Comparison of ENCODE assay signal across 35 cellular contexts in the genomic region with DNA sequence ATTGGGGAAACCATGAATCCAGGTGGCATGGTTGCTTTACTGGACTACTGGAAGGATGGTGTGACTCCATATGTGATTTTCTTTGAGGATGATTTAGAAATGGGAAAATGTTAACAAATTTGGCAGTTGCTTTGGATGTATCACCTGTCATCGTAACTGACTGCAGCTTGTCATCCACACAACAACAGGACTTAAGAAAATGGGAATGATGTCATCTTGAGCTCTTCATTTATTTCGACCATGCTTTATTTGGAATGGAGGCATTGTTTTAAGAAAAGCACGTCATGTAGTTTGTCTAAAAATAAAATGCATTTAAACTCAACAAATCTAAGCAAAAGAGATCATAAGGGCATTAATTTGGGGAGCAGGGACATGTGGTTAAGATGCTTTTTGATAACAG.
"Had no signal": no experiment of that assay in that cellular context is flagged by ENCODE, and none has a peak within 500 bp of the region (broad histone marks: within the 10 kb centered on the region; RNA-seq: fewer than 3 reads in every experiment).

No MANE protein-coding gene starts in this region.

- H3K4me1 ChIP-seq: adrenal gland, body of pancreas, breast epithelium had no signal

- H3K27ac ChIP-seq: adrenal gland, body of pancreas, brain microvascular endothelial cell, breast epithelium, VCaP had no signal

- H3K4me1 Mint-ChIP-seq: activated CD4-positive, alpha-beta memory T cell treated with anti-CD3 and anti-CD28 coated beads, Interleukin-2, amount 10 ng/mL, durations not matched to agents 7 days and 5 days; activated CD4-positive, alpha-beta T cell treated with anti-CD3 and anti-CD28 coated beads, Interleukin-2, amount 10 ng/mL, durations not matched to agents 7 days and 5 days; activated T-helper 17 cell treated with anti-CD3 and anti-CD28 coated beads, Interleukin-2, amount 50 U/mL, for 72 hours had no signal

- H3K4me3 ChIP-seq: adrenal gland, body of pancreas, breast epithelium had no signal

- ATAC-seq: activated CD4-positive, CD25-positive, alpha-beta regulatory T cell treated with anti-CD3 and anti-CD28 coated beads, Interleukin-2, amount 50 U/mL, for 24 hours; activated T-cell treated with anti-CD3 and anti-CD28 coated beads, Interleukin-2, amount 50 U/mL, for 4 hours; activated T-helper 17 cell treated with anti-CD3 and anti-CD28 coated beads, Interleukin-2, amount 50 U/mL, for 72 hours; body of pancreas had no signal

- H3K36me3 Mint-ChIP-seq: activated naive CD4-positive, alpha-beta T cell treated with anti-CD3 and anti-CD28 coated beads, Interleukin-2, amount 50 U/mL, for 72 hours; activated naive CD8-positive, alpha-beta T cell treated with anti-CD3 and anti-CD28 coated beads for 36 hours had no signal

- H3K27ac Mint-ChIP-seq: activated CD4-positive, alpha-beta memory T cell treated with anti-CD3 and anti-CD28 coated beads, Interleukin-2, amount 10 ng/mL, durations not matched to agents 7 days and 5 days; activated CD4-positive, alpha-beta T cell treated with anti-CD3 and anti-CD28 coated beads for 36 hours; activated CD4-positive, alpha-beta T cell treated with anti-CD3 and anti-CD28 coated beads, Interleukin-2, amount 10 ng/mL, durations not matched to agents 7 days and 5 days; activated naive CD4-positive, alpha-beta T cell treated with anti-CD3 and anti-CD28 coated beads for 36 hours; activated naive CD8-positive, alpha-beta T cell treated with anti-CD3 and anti-CD28 coated beads for 36 hours; activated T-cell treated with anti-CD3 and anti-CD28 coated beads, Interleukin-2, amount 50 U/mL, for 72 hours; activated T-helper 1 cell treated with anti-CD3 and anti-CD28 coated beads, Interleukin-12 subunit alpha, Interleukin-12 subunit beta, Interleukin-2, Interleukin-4 antibody, amounts not matched to agents 30 ng/mL and 10 ng/mL and 1 ng/mL, durations not matched to agents 14 hours and 24 hours and 36 hours; activated T-helper 17 cell treated with anti-CD3 and anti-CD28 coated beads, Interleukin-2, amount 50 U/mL, for 72 hours; T-helper 1 cell treated with Interleukin-12 subunit alpha and Interleukin-12 subunit beta and Interleukin-4 antibody, amounts not matched to agents 30 μg/mL and 1 μg/mL, for 36 hours; T-helper 2 cell treated with Interferon-gamma antibody and Interleukin-4, amounts not matched to agents 5 μg/mL and 100 μg/mL, for 36 hours had no signal

- H3K4me3 Mint-ChIP-seq: activated CD4-positive, alpha-beta memory T cell treated with anti-CD3 and anti-CD28 coated beads, Interleukin-2, amount 10 ng/mL, durations not matched to agents 7 days and 5 days; activated CD4-positive, alpha-beta T cell treated with anti-CD3 and anti-CD28 coated beads for 36 hours; activated CD4-positive, alpha-beta T cell treated with anti-CD3 and anti-CD28 coated beads, Interleukin-2, amount 10 ng/mL, durations not matched to agents 7 days and 5 days; activated naive CD4-positive, alpha-beta T cell treated with anti-CD3 and anti-CD28 coated beads for 36 hours; activated naive CD8-positive, alpha-beta T cell treated with anti-CD3 and anti-CD28 coated beads for 36 hours; activated T-cell treated with anti-CD3 and anti-CD28 coated beads, Interleukin-2, amount 50 U/mL, for 4 hours; activated T-cell treated with anti-CD3 and anti-CD28 coated beads, Interleukin-2, amount 50 U/mL, for 72 hours; activated T-helper 1 cell treated with anti-CD3 and anti-CD28 coated beads, Interleukin-12 subunit alpha, Interleukin-12 subunit beta, Interleukin-2, Interleukin-4 antibody, amounts not matched to agents 30 ng/mL and 10 ng/mL and 1 ng/mL, durations not matched to agents 14 hours and 24 hours and 36 hours; activated T-helper 17 cell treated with anti-CD3 and anti-CD28 coated beads, Interleukin-2, amount 50 U/mL, for 72 hours; T-helper 1 cell treated with Interleukin-12 subunit alpha and Interleukin-12 subunit beta and Interleukin-4 antibody, amounts not matched to agents 30 μg/mL and 1 μg/mL, for 36 hours; T-helper 2 cell treated with Interferon-gamma antibody and Interleukin-4, amounts not matched to agents 5 μg/mL and 100 μg/mL, for 36 hours had no signal

- DNase-seq: activated CD4-positive, alpha-beta memory T cell treated with anti-CD3 and anti-CD28 coated beads, Interleukin-2, amount 10 ng/mL, durations not matched to agents 7 days and 5 days; activated CD4-positive, alpha-beta T cell treated with anti-CD3 and anti-CD28 coated beads for 1 hour; activated CD4-positive, alpha-beta T cell treated with anti-CD3 and anti-CD28 coated beads for 36 hours; activated CD4-positive, alpha-beta T cell treated with anti-CD3 and anti-CD28 coated beads for 48 hours; activated CD4-positive, alpha-beta T cell treated with anti-CD3 and anti-CD28 coated beads, Interleukin-2, amount 10 ng/mL, durations not matched to agents 7 days and 5 days; activated CD4-positive, alpha-beta T cell treated with anti-CD3 and anti-CD28 coated beads, Interleukin-2, amount 50 U/mL, for 48 hours; activated CD4-positive, CD25-positive, alpha-beta regulatory T cell; activated CD8-positive, alpha-beta memory T cell treated with anti-CD3 and anti-CD28 coated beads, Interleukin-2, amount 50 U/mL, for 4 hours; activated gamma-delta T cell treated with Interleukin-2 at 50 U/mL for 16 hours; activated naive CD4-positive, alpha-beta T cell treated with anti-CD3 and anti-CD28 coated beads, Interleukin-2, amount 50 U/mL, for 16 hours; activated naive CD8-positive, alpha-beta T cell treated with anti-CD3 and anti-CD28 coated beads for 36 hours; activated T-cell treated with anti-CD3 and anti-CD28 coated beads for 4 hours; activated T-cell treated with anti-CD3 and anti-CD28 coated beads, Interleukin-2, amount 50 U/mL, for 1 hour; activated T-cell treated with anti-CD3 and anti-CD28 coated beads, Interleukin-2, amount 50 U/mL, for 4 hours; activated T-cell treated with anti-CD3 and anti-CD28 coated beads, Interleukin-2, amount 50 U/mL, for 72 hours; adrenal gland; amniotic stem cell; aorta; body of pancreas; brain microvascular endothelial cell; central memory CD4-positive, alpha-beta T cell; T-helper 1 cell; T-helper 2 cell; T-helper 9 cell had no signal

- H3K9me3 ChIP-seq: adrenal gland, body of pancreas, breast epithelium had no signal

- H3K36me3 ChIP-seq: adrenal gland, brain microvascular endothelial cell, breast epithelium had no signal

- FAIRE-seq: astrocyte, TTC549 had no signal

- H3K9me3 Mint-ChIP-seq: activated CD4-positive, alpha-beta memory T cell treated with anti-CD3 and anti-CD28 coated beads, Interleukin-2, amount 10 ng/mL, durations not matched to agents 7 days and 5 days; activated naive CD4-positive, alpha-beta T cell treated with anti-CD3 and anti-CD28 coated beads for 36 hours; activated naive CD8-positive, alpha-beta T cell treated with anti-CD3 and anti-CD28 coated beads for 36 hours; activated T-cell treated with anti-CD3 and anti-CD28 coated beads, Interleukin-2, amount 50 U/mL, for 4 hours; activated T-helper 1 cell treated with anti-CD3 and anti-CD28 coated beads, Interleukin-12 subunit alpha, Interleukin-12 subunit beta, Interleukin-2, Interleukin-4 antibody, amounts not matched to agents 30 ng/mL and 10 ng/mL and 1 ng/mL, durations not matched to agents 14 hours and 24 hours and 36 hours; activated T-helper 17 cell treated with anti-CD3 and anti-CD28 coated beads, Interleukin-2, amount 50 U/mL, for 72 hours; T-helper 1 cell treated with Interleukin-12 subunit alpha and Interleukin-12 subunit beta and Interleukin-4 antibody, amounts not matched to agents 30 μg/mL and 1 μg/mL, for 36 hours; T-helper 2 cell treated with Interferon-gamma antibody and Interleukin-4, amounts not matched to agents 5 μg/mL and 100 μg/mL, for 36 hours had no signal

- H3K27me3 Mint-ChIP-seq: activated CD4-positive, alpha-beta memory T cell treated with anti-CD3 and anti-CD28 coated beads, Interleukin-2, amount 10 ng/mL, durations not matched to agents 7 days and 5 days; activated CD4-positive, alpha-beta T cell treated with anti-CD3 and anti-CD28 coated beads for 36 hours; activated CD4-positive, alpha-beta T cell treated with anti-CD3 and anti-CD28 coated beads, Interleukin-2, amount 10 ng/mL, durations not matched to agents 7 days and 5 days; activated naive CD8-positive, alpha-beta T cell treated with anti-CD3 and anti-CD28 coated beads for 36 hours had no signal
